ENCODE assay signal across 13 cellular contexts in genomic region chr9:68979538-68980314, GRCh38. TPM values are rescaled to one million over a fixed set of nuclear protein-coding genes. Genes with fewer than 3 reads are reported as not detected.
DNase-seq lines count a peak whose midpoint lies in the region; ATAC-seq lines count a peak whose summit lies in the region.
"Had no signal": no experiment of that assay in that cellular context is flagged by ENCODE, and none has a peak within 500 bp of the region (broad histone marks: within the 10 kb centered on the region; RNA-seq: fewer than 3 reads in every experiment).

No MANE protein-coding gene starts in this region.

- H2AK5ac ChIP-seq in mesenchymal stem cell (ENCODE audit: low read length, severe bottlenecking), result no peak overlapping the region

- H3K36me3 Mint-ChIP-seq in activated naive CD4-positive, alpha-beta T cell treated with anti-CD3 and anti-CD28 coated beads, Interleukin-2, amount 50 U/mL, for 24 hours, result no peaks in the 10 kb centered on the region

- H2AFZ ChIP-seq in mesenchymal stem cell (ENCODE audit: low read depth, low read length), result no peak overlapping the region

- peak overlapping the region; percentile 44 for H4K91ac ChIP-seq in mesenchymal stem cell (ENCODE audit: low read length)

- no peak overlapping the region for H3K27ac ChIP-seq in BLaER1 treated with 17β-estradiol and CSF1 and Interleukin-3, amounts not matched to agents 10 nM and 100 nM
- no peak overlapping the region for H3K27ac ChIP-seq in mesenchymal stem cell (ENCODE audit: low read length, poor library complexity, severe bottlenecking)
- H3K27ac ChIP-seq: SJCRH30 had no signal

- H3K27me3 Mint-ChIP-seq in activated naive CD4-positive, alpha-beta T cell treated with anti-CD3 and anti-CD28 coated beads, Interleukin-2, amount 50 U/mL, for 24 hours, result no peaks in the 10 kb centered on the region

- H3K4me1 ChIP-seq in BLaER1 treated with 17β-estradiol and CSF1 and Interleukin-3, amounts not matched to agents 10 nM and 100 nM, result peaks cover 33 to 55% (median 45%) of the 10 kb centered on the region in 10 experiments
- no peaks in the 10 kb centered on the region for H3K4me1 ChIP-seq in mesenchymal stem cell (ENCODE audit: control insufficient read depth, insufficient read depth, low read depth, low read length)
- H3K4me1 ChIP-seq: prostate gland, SJCRH30 had no signal

- H3K9ac ChIP-seq in BLaER1 treated with 17β-estradiol and CSF1 and Interleukin-3, amounts not matched to agents 10 nM and 100 nM, result no peak overlapping the region
- H3K9ac ChIP-seq in mesenchymal stem cell (ENCODE audit: low read length), result no peak overlapping the region

- H3K4ac ChIP-seq in mesenchymal stem cell (ENCODE audit: low read depth in 1 of 2, low read length in 2 of 2), result peak overlapping the region in 1 of 2 experiments; percentile 17

- H3K9me3 ChIP-seq in BLaER1 treated with 17β-estradiol and CSF1 and Interleukin-3, amounts not matched to agents 10 nM and 100 nM (replicated peaks in 1 of 11), result peaks cover 0 to 16% (median 9%) of the 10 kb centered on the region in 11 experiments; a peak in 7 of 22 replicates
- no peaks in the 10 kb centered on the region for H3K9me3 ChIP-seq in mesenchymal stem cell (ENCODE audit: control insufficient read depth, low read length)
- H3K9me3 ChIP-seq: prostate gland, SJCRH30 had no signal

- H2BK120ac ChIP-seq in mesenchymal stem cell (ENCODE audit: low read depth, low read length), result no peak overlapping the region

- H4K8ac ChIP-seq in mesenchymal stem cell (ENCODE audit: low read length), result peak overlapping the region; percentile 75

- H3K4me1 Mint-ChIP-seq in activated naive CD4-positive, alpha-beta T cell treated with anti-CD3 and anti-CD28 coated beads, Interleukin-2, amount 50 U/mL, for 24 hours, result peaks cover 28% of the 10 kb centered on the region

- H3K4me3 ChIP-seq in BLaER1 treated with 17β-estradiol and CSF1 and Interleukin-3, amounts not matched to agents 10 nM and 100 nM, result no peak overlapping the region
- no peak overlapping the region for H3K4me3 ChIP-seq in mesenchymal stem cell (ENCODE audit: insufficient read depth in 1 of 2, low read depth in 1 of 2, low read length in 2 of 2)
- H3K4me3 ChIP-seq: prostate gland, SJCRH30 had no signal

- H3K27ac Mint-ChIP-seq in activated naive CD4-positive, alpha-beta T cell treated with anti-CD3 and anti-CD28 coated beads, Interleukin-2, amount 50 U/mL, for 24 hours, result peak overlapping the region; percentile 66

- ATAC-seq in HG02642 (IDR thresholded peaks at IDR 0.05; ENCODE audit: poor library complexity, unreplicated experiment), result peak; percentile 26

- no peak overlapping the region for H3K23ac ChIP-seq in mesenchymal stem cell (ENCODE audit: low read length in 2 of 2)

- DNase-seq in mesenchymal stem cell, result peak; percentile 17
- DNase-seq in HPDE6-E6E7 (ENCODE audit: extremely low spot score), result no peak
- DNase-seq in GM19238 (ENCODE audit: insufficient read length, low spot score), result no peak
- no peak for DNase-seq in ureter (ENCODE audit: low spot score)
- no peak for DNase-seq in SKM-1 treated with dmso at 0.1 percent for 144 hours (lab: John Stamatoyannopoulos, UW; ENCODE audit: unreplicated experiment)
- DNase-seq: SJCRH30 had no signal

- H2BK12ac ChIP-seq in mesenchymal stem cell (ENCODE audit: low read length in 2 of 2), result no peak overlapping the region

- peak overlapping the region; percentile 17 to 72 (median 45); a peak in 18 of 22 replicates for H3K4me2 ChIP-seq in BLaER1 treated with 17β-estradiol and CSF1 and Interleukin-3, amounts not matched to agents 10 nM and 100 nM
- no peak overlapping the region for H3K4me2 ChIP-seq in mesenchymal stem cell (ENCODE audit: low read length, poor library complexity, severe bottlenecking)

- H3K36me3 ChIP-seq in BLaER1 treated with 17β-estradiol and CSF1 and Interleukin-3, amounts not matched to agents 10 nM and 100 nM, result no peaks in the 10 kb centered on the region
- H3K36me3 ChIP-seq in mesenchymal stem cell (ENCODE audit: control insufficient read depth in 1 of 2, insufficient read depth in 2 of 2, low read depth in 1 of 2, low read length in 2 of 2), result no peaks in the 10 kb centered on the region
- H3K36me3 ChIP-seq: prostate gland, SJCRH30 had no signal

- no peak overlapping the region for H2BK5ac ChIP-seq in mesenchymal stem cell (ENCODE audit: low read depth, low read length, poor library complexity, severe bottlenecking)

- H4K20me1 ChIP-seq in BLaER1 treated with 17β-estradiol and CSF1 and Interleukin-3, amounts not matched to agents 10 nM and 100 nM, result no peaks in the 10 kb centered on the region

- no peak overlapping the region for H3K14ac ChIP-seq in mesenchymal stem cell (ENCODE audit: low read length in 2 of 2)

- H3K79me1 ChIP-seq in mesenchymal stem cell (replicated peaks; ENCODE audit: low read length, poor library complexity, severe bottlenecking), result no peaks in the 10 kb centered on the region

- H3K4me3 Mint-ChIP-seq in activated naive CD4-positive, alpha-beta T cell treated with anti-CD3 and anti-CD28 coated beads, Interleukin-2, amount 50 U/mL, for 24 hours, result peak overlapping the region; percentile 2

- no peaks in the 10 kb centered on the region for H3K9me3 Mint-ChIP-seq in activated naive CD4-positive, alpha-beta T cell treated with anti-CD3 and anti-CD28 coated beads, Interleukin-2, amount 50 U/mL, for 24 hours

- WGBS in mesenchymal stem cell, result 58% methylated on average over 9 of the region's 9 CpGs

- no peak overlapping the region for H2BK15ac ChIP-seq in mesenchymal stem cell (ENCODE audit: low read depth, poor library complexity, severe bottlenecking)

- no peaks in the 10 kb centered on the region for H3K27me3 ChIP-seq in BLaER1 treated with 17β-estradiol and CSF1 and Interleukin-3, amounts not matched to agents 10 nM and 100 nM
- H3K27me3 ChIP-seq in mesenchymal stem cell (ENCODE audit: control insufficient read depth in 1 of 2, insufficient read depth in 1 of 2, low read length in 2 of 2), result peaks cover 0 to 15% of the 10 kb centered on the region in 2 experiments
- H3K27me3 ChIP-seq: SJCRH30 had no signal

- peak overlapping the region; percentile 6 to 22 for H3K18ac ChIP-seq in mesenchymal stem cell (ENCODE audit: low read depth in 1 of 2, low read length in 2 of 2)

RNA-seq across cellular contexts. Expression of gene PRKACG, which starts 34.2 kb away (rescaled TPM):
- polyA plus RNA-seq in mesenchymal stem cell (2013, experiment 1 of 2), result not detected
- not detected for polyA plus RNA-seq in mesenchymal stem cell (2013, experiment 2 of 2)
- total RNA-seq in ureter, result not detected
- total RNA-seq: frontal cortex, HT1080, SJCRH30, subcutaneous adipose tissue had no signal

RNA-seq across cellular contexts. Expression of gene FXN, which starts 55.8 kb away (rescaled TPM):
- polyA plus RNA-seq in mesenchymal stem cell (2013, experiment 1 of 2), result 21.5 TPM
- 20.3 TPM for polyA plus RNA-seq in mesenchymal stem cell (2013, experiment 2 of 2)
- 17.5 TPM for total RNA-seq in ureter
